In genomic region chr6:110180228-110181008, GRCh38 we compare ENCODE assay signal across 1 cellular context.
TF ChIP-seq lines count a peak whose summit lies in the region.

Gene CDC40, plus strand, starts transcription at chr6:110180427. Its CDS starts 18 bp downstream, at chr6:110180445.

TF ChIP-seq in HEK293, 187 proteins besides CTCF, POLR2A, EP300 and RAD21 (continued from another document and continues in another):
- TF ChIP-seq PRDM4 (tag by site-specific recombination; IDR thresholded peaks at IDR 0.05) (no peak), HOXA7 (CRISPR knock-in tag; IDR thresholded peaks at IDR 0.05; ENCODE audit: borderline replicate concordance) (no peak), ZFHX2 (tag by site-specific recombination; conservative IDR thresholded peaks at IDR 0.05) (no peak), ZNF677 (tag by site-specific recombination; IDR thresholded peaks at IDR 0.05) (no peak), ZNF76 (tag by site-specific recombination; IDR thresholded peaks at IDR 0.05; ENCODE audit: borderline replicate concordance, low read depth) (peak; percentile 82), ZNF777 (tag by site-specific recombination; IDR thresholded peaks at IDR 0.05; ENCODE audit: borderline replicate concordance) (no peak), RBAK (tag by site-specific recombination; IDR thresholded peaks at IDR 0.05) (no peak), ZNF558 (tag by site-specific recombination; IDR thresholded peaks at IDR 0.05) (no peak), ZNF600 (tag by site-specific recombination; IDR thresholded peaks at IDR 0.05) (peak; percentile 95), ZNF692 (tag by site-specific recombination; IDR thresholded peaks at IDR 0.05) (no peak), SP2 (tag by site-specific recombination; IDR thresholded peaks at IDR 0.05) (no peak), ZNF513 (tag by site-specific recombination; IDR thresholded peaks at IDR 0.05) (0 out of 2 replicates have a peak, but pooled peaks have one; percentile 43), ZNF529 (tag by site-specific recombination; IDR thresholded peaks at IDR 0.05; ENCODE audit: insufficient replicate concordance) (no peak), PATZ1 (tag by site-specific recombination; IDR thresholded peaks at IDR 0.05) (no peak), ZNF560 (tag by site-specific recombination; IDR thresholded peaks at IDR 0.05; ENCODE audit: borderline replicate concordance) (no peak), ZBTB6 (tag by site-specific recombination; IDR thresholded peaks at IDR 0.05) (no peak), ZNF16 (tag by site-specific recombination; IDR thresholded peaks at IDR 0.05; ENCODE audit: low read depth) (no peak), ZNF488 (tag by site-specific recombination; IDR thresholded peaks at IDR 0.05) (no peak), ZFP3 (tag by site-specific recombination; IDR thresholded peaks at IDR 0.05; ENCODE audit: low read depth) (no peak), PRDM6 (tag by site-specific recombination; IDR thresholded peaks at IDR 0.05) (no peak), ZNF112 (tag by site-specific recombination; IDR thresholded peaks at IDR 0.05) (no peak), SCRT2 (tag by site-specific recombination; IDR thresholded peaks at IDR 0.05) (no peak), ELK4 (IDR thresholded peaks at IDR 0.05; ENCODE audit: borderline replicate concordance, low read depth, low read length) (peak; percentile 44; the same call in 1 of the 2 replicates), IKZF3 (tag by site-specific recombination; IDR thresholded peaks at IDR 0.05) (no peak), ZNF248 (tag by site-specific recombination; IDR thresholded peaks at IDR 0.05) (no peak), ZSCAN4 (tag by site-specific recombination; IDR thresholded peaks at IDR 0.05) (no peak), GFI1B (tag by site-specific recombination; IDR thresholded peaks at IDR 0.05) (0 out of 2 replicates have a peak, but pooled peaks have one; percentile 15), ZNF223 (tag by site-specific recombination; IDR thresholded peaks at IDR 0.05) (no peak), ZNF530 (tag by site-specific recombination; IDR thresholded peaks at IDR 0.05; ENCODE audit: low read depth) (no peak), YY1 (tag by site-specific recombination; IDR thresholded peaks at IDR 0.05) (peak; percentile 23; the same call in 1 of the 2 replicates), ZNF660 (tag by site-specific recombination; IDR thresholded peaks at IDR 0.05) (peak; percentile 56), ZNF211 (tag by site-specific recombination; IDR thresholded peaks at IDR 0.05; ENCODE audit: low read depth) (no peak), ZFP69B (tag by site-specific recombination; IDR thresholded peaks at IDR 0.05) (no peak), AEBP2 (tag by site-specific recombination; IDR thresholded peaks at IDR 0.05; ENCODE audit: borderline replicate concordance) (no peak), ZIC2 (tag by site-specific recombination; IDR thresholded peaks at IDR 0.05) (no peak), ZNF19 (tag by site-specific recombination; IDR thresholded peaks at IDR 0.05; ENCODE audit: low read depth) (no peak), ZNF280C (tag by site-specific recombination; IDR thresholded peaks at IDR 0.05) (no peak), ZNF664 (tag by site-specific recombination; IDR thresholded peaks at IDR 0.05) (no peak), ZNF114 (tag by site-specific recombination; IDR thresholded peaks at IDR 0.05) (no peak), ZNF561 (tag by site-specific recombination; IDR thresholded peaks at IDR 0.05; ENCODE audit: borderline replicate concordance) (0 out of 2 replicates have a peak, but pooled peaks have one; percentile 19)
